Comparison of ENCODE assay signal across 1 cellular context in the genomic region with DNA sequence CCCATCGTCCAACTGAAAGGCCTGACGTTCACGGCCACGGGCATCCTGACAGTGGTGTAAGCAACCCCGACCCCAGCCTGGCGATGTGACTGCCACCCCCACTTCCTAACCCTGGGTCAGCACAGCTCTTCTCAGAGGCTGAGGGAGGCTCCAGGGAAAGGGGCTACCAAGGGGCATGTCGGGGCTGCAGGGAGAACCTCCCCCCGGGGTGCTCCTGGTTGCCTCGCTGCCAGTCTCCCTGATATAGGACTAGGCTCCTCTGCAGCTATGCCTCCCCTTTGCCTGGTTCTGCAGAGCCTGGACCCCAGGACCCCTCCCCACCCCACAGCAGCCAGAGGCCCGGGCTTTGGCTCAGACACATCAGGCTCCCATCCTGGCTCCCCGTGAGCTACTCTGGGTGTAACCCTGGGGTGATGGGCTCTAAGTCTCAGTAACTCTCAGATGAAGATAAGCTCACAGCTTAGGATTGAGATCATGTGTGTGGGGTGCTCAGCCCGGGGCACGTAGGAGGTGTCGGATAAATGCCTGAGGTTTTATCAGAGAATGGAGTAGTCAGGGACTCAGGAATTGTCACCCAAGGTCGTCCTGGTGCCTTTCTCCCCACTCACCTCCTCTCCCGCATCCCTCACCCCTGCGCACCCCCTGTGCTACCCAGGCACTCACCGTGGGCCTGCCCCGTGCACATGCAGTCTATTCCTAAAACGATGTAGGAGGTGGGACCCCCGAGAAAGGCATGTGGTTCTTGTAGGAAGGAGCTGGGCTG.
TF ChIP-seq lines count a peak whose summit lies in the region.

No MANE protein-coding gene starts in this region.

TF ChIP-seq in WTC11, 78 proteins besides CTCF, POLR2A, EP300 and RAD21:
- TF ChIP-seq, protein P1, sequence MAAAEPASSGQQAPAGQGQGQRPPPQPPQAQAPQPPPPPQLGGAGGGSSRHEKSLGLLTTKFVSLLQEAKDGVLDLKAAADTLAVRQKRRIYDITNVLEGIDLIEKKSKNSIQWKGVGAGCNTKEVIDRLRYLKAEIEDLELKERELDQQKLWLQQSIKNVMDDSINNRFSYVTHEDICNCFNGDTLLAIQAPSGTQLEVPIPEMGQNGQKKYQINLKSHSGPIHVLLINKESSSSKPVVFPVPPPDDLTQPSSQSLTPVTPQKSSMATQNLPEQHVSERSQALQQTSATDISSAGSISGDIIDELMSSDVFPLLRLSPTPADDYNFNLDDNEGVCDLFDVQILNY (CRISPR knock-in tag; IDR thresholded peaks at IDR 0.05): no peak
- TF ChIP-seq MXD4 (CRISPR knock-in tag; IDR thresholded peaks at IDR 0.05; ENCODE audit: borderline replicate concordance): no peak
- TF ChIP-seq CREM (CRISPR knock-in tag; IDR thresholded peaks at IDR 0.05): no peak
- no peak for TF ChIP-seq RELA (CRISPR knock-in tag; IDR thresholded peaks at IDR 0.05; ENCODE audit: borderline replicate concordance)
- TF ChIP-seq TEAD1 (CRISPR knock-in tag; IDR thresholded peaks at IDR 0.05): no peak
- TF ChIP-seq, protein P2, sequence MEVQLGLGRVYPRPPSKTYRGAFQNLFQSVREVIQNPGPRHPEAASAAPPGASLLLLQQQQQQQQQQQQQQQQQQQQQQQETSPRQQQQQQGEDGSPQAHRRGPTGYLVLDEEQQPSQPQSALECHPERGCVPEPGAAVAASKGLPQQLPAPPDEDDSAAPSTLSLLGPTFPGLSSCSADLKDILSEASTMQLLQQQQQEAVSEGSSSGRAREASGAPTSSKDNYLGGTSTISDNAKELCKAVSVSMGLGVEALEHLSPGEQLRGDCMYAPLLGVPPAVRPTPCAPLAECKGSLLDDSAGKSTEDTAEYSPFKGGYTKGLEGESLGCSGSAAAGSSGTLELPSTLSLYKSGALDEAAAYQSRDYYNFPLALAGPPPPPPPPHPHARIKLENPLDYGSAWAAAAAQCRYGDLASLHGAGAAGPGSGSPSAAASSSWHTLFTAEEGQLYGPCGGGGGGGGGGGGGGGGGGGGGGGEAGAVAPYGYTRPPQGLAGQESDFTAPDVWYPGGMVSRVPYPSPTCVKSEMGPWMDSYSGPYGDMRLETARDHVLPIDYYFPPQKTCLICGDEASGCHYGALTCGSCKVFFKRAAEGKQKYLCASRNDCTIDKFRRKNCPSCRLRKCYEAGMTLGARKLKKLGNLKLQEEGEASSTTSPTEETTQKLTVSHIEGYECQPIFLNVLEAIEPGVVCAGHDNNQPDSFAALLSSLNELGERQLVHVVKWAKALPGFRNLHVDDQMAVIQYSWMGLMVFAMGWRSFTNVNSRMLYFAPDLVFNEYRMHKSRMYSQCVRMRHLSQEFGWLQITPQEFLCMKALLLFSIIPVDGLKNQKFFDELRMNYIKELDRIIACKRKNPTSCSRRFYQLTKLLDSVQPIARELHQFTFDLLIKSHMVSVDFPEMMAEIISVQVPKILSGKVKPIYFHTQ (CRISPR knock-in tag; IDR thresholded peaks at IDR 0.05): no peak
- TF ChIP-seq, protein P3, sequence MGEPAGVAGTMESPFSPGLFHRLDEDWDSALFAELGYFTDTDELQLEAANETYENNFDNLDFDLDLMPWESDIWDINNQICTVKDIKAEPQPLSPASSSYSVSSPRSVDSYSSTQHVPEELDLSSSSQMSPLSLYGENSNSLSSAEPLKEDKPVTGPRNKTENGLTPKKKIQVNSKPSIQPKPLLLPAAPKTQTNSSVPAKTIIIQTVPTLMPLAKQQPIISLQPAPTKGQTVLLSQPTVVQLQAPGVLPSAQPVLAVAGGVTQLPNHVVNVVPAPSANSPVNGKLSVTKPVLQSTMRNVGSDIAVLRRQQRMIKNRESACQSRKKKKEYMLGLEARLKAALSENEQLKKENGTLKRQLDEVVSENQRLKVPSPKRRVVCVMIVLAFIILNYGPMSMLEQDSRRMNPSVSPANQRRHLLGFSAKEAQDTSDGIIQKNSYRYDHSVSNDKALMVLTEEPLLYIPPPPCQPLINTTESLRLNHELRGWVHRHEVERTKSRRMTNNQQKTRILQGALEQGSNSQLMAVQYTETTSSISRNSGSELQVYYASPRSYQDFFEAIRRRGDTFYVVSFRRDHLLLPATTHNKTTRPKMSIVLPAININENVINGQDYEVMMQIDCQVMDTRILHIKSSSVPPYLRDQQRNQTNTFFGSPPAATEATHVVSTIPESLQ (CRISPR knock-in tag; IDR thresholded peaks at IDR 0.05): no peak
- TF ChIP-seq, protein P4, sequence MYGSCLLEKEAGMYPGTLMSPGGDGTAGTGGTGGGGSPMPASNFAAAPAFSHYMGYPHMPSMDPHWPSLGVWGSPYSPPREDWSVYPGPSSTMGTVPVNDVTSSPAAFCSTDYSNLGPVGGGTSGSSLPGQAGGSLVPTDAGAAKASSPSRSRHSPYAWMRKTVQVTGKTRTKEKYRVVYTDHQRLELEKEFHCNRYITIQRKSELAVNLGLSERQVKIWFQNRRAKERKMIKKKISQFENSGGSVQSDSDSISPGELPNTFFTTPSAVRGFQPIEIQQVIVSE (CRISPR knock-in tag; IDR thresholded peaks at IDR 0.05; ENCODE audit: borderline replicate concordance): no peak
